ENCODE assay signal across 1 cellular context in the genomic region with DNA sequence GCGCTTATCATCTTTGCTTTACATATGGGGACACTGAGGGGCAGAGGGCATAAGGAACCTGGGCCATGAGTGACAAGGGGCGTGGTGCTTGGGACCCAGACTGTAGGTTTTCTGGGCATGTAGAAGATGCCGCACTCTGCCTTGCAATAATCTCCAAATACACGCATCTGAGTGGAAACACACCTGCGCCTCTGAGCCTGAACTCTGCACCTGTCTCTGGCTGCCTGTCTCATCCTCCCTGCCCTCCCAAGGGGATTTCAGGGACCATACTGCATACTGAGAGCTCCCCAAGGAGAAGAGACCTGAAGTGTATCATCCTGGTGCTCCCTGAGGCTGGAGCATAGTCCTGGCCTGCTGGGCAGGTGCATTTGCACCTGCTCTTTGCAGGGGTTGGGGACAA.
TF ChIP-seq lines count a peak whose summit lies in the region.

No MANE protein-coding gene starts in this region.

TF ChIP-seq in HepG2, 621 proteins besides CTCF, POLR2A, EP300 and RAD21:
- TF ChIP-seq ZNF17 (CRISPR knock-in tag; IDR thresholded peaks at IDR 0.05) (no peak), PHF20 (CRISPR knock-in tag; IDR thresholded peaks at IDR 0.05) (no peak), KDM3A (CRISPR knock-in tag; IDR thresholded peaks at IDR 0.05; ENCODE audit: low read depth) (no peak), FOXP1 (IDR thresholded peaks at IDR 0.05) (no peak), FOXP1 (CRISPR knock-in tag; IDR thresholded peaks at IDR 0.05) (no peak), ZNF292 (CRISPR knock-in tag; IDR thresholded peaks at IDR 0.05; ENCODE audit: borderline replicate concordance, low read depth) (no peak), AGO2 (optimal IDR thresholded peaks at IDR 0.05; ENCODE audit: low read depth, low read length) (no peak), CBFB (CRISPR knock-in tag; IDR thresholded peaks at IDR 0.05) (no peak), ZNF143 (CRISPR knock-in tag; IDR thresholded peaks at IDR 0.05) (no peak), ZNF547 (CRISPR knock-in tag; IDR thresholded peaks at IDR 0.05) (no peak), MXI1 (IDR thresholded peaks at IDR 0.05; ENCODE audit: borderline replicate concordance, low read depth, low read length) (no peak), SMAD9 (CRISPR knock-in tag; IDR thresholded peaks at IDR 0.05) (no peak), ZNF878 (CRISPR knock-in tag; IDR thresholded peaks at IDR 0.05) (no peak), ZKSCAN1 (IDR thresholded peaks at IDR 0.05; ENCODE audit: low read length) (no peak)
- TF ChIP-seq, protein P1, sequence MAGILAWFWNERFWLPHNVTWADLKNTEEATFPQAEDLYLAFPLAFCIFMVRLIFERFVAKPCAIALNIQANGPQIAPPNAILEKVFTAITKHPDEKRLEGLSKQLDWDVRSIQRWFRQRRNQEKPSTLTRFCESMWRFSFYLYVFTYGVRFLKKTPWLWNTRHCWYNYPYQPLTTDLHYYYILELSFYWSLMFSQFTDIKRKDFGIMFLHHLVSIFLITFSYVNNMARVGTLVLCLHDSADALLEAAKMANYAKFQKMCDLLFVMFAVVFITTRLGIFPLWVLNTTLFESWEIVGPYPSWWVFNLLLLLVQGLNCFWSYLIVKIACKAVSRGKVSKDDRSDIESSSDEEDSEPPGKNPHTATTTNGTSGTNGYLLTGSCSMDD (CRISPR knock-in tag; IDR thresholded peaks at IDR 0.05): no peak
